Comparison of ENCODE assay signal across 19 cellular contexts in the genomic region with DNA sequence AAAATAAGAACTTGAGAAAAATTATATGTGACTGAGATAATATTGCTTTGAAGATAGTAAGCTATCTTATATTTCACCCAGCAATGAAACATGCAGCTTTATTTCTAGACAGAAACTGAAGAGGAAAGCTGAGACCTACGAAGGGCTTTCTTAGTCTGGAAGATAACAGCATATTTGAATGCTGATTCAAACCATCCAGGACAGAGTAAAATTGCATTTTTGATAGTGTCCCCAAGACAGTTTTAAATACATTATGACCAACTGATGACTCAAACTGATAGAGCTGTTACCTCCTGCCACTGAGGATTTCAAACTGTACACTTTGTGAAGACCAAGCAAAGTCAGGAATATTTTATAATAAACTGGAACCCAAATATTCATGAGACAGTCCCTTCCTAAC.
"Had no signal": no experiment of that assay in that cellular context is flagged by ENCODE, and none has a peak within 500 bp of the region (broad histone marks: within the 10 kb centered on the region; RNA-seq: fewer than 3 reads in every experiment).

No MANE protein-coding gene starts in this region.

- H3K9me3 ChIP-seq: breast epithelium, esophagus muscularis mucosa, left lung, upper lobe of right lung had no signal

- H3K9me3 Mint-ChIP-seq: activated CD4-positive, alpha-beta T cell treated with anti-CD3 and anti-CD28 coated beads, Interleukin-2, amount 10 ng/mL, durations not matched to agents 24 days and 14 days; activated T-helper 2 cell treated with anti-CD3 and anti-CD28 coated beads, Interferon-gamma antibody, Interleukin-2, Interleukin-4, amounts not matched to agents 10 μg/mL and 5 μg/mL and 100 μg/mL, durations not matched to agents 14 hours and 24 hours and 36 hours; nephron; T-helper 1 cell treated with Interleukin-12 subunit alpha and Interleukin-12 subunit beta and Interleukin-4 antibody, amounts not matched to agents 30 μg/mL and 1 μg/mL, for 36 hours; WTC11 had no signal

- H3K27ac Mint-ChIP-seq: activated CD4-positive, alpha-beta T cell treated with anti-CD3 and anti-CD28 coated beads, Interleukin-2, amount 10 ng/mL, durations not matched to agents 24 days and 14 days; activated T-helper 2 cell treated with anti-CD3 and anti-CD28 coated beads, Interferon-gamma antibody, Interleukin-2, Interleukin-4, amounts not matched to agents 10 μg/mL and 5 μg/mL and 100 μg/mL, durations not matched to agents 14 hours and 24 hours and 36 hours; nephron; stimulated activated naive CD8-positive, alpha-beta T cell treated with anti-CD3 and anti-CD28 coated beads, Interleukin-15, Interleukin-2, amounts not matched to agents 100 ng/mL and 50 ng/mL, for 24 hours; T-helper 1 cell treated with Interleukin-12 subunit alpha and Interleukin-12 subunit beta and Interleukin-4 antibody, amounts not matched to agents 30 μg/mL and 1 μg/mL, for 36 hours; WTC11 had no signal

- H3K4me1 Mint-ChIP-seq: activated CD4-positive, alpha-beta T cell treated with anti-CD3 and anti-CD28 coated beads, Interleukin-2, amount 10 ng/mL, durations not matched to agents 24 days and 14 days; nephron had no signal

- H3K27ac ChIP-seq: breast epithelium, esophagus muscularis mucosa, left lung, upper lobe of right lung had no signal

- H3K4me3 Mint-ChIP-seq: activated CD4-positive, alpha-beta T cell treated with anti-CD3 and anti-CD28 coated beads, Interleukin-2, amount 10 ng/mL, durations not matched to agents 24 days and 14 days; nephron; stimulated activated naive CD8-positive, alpha-beta T cell treated with anti-CD3 and anti-CD28 coated beads, Interleukin-15, Interleukin-2, amounts not matched to agents 100 ng/mL and 50 ng/mL, for 24 hours; T-helper 1 cell treated with Interleukin-12 subunit alpha and Interleukin-12 subunit beta and Interleukin-4 antibody, amounts not matched to agents 30 μg/mL and 1 μg/mL, for 36 hours; WTC11 had no signal

- H3K36me3 Mint-ChIP-seq: WTC11 had no signal

- H3K27me3 Mint-ChIP-seq: activated CD4-positive, alpha-beta T cell treated with anti-CD3 and anti-CD28 coated beads, Interleukin-2, amount 10 ng/mL, durations not matched to agents 24 days and 14 days; stimulated activated naive CD8-positive, alpha-beta T cell treated with anti-CD3 and anti-CD28 coated beads, Interleukin-15, Interleukin-2, amounts not matched to agents 100 ng/mL and 50 ng/mL, for 24 hours had no signal

- H3K4me3 ChIP-seq: breast epithelium, esophagus muscularis mucosa, left lung, upper lobe of right lung had no signal

- H3K36me3 ChIP-seq: breast epithelium, esophagus muscularis mucosa, left lung, upper lobe of right lung had no signal

- ATAC-seq: left lung, upper lobe of right lung, WTC11 had no signal

- H3K4me1 ChIP-seq: breast epithelium, esophagus muscularis mucosa, left lung, upper lobe of right lung had no signal

- H3K27me3 ChIP-seq: breast epithelium, esophagus muscularis mucosa, left lung, upper lobe of right lung had no signal

- DNase-seq: activated CD4-positive, alpha-beta T cell treated with anti-CD3 and anti-CD28 coated beads, Interleukin-2, amount 10 ng/mL, durations not matched to agents 24 days and 14 days; activated CD8-positive, alpha-beta memory T cell treated with anti-CD3 and anti-CD28 coated beads for 24 hours; activated naive CD4-positive, alpha-beta T cell treated with anti-CD3 and anti-CD28 coated beads, Interleukin-2, amount 50 U/mL, for 16 hours; amniotic stem cell; foreskin melanocyte; head of caudate nucleus; islet precursor cell; left lung; mesendoderm; stimulated activated CD4-positive, alpha-beta T cell treated with anti-CD3 and anti-CD28 coated beads, Interleukin-15, amount 100 ng/mL, for 24 hours; stimulated activated CD4-positive, alpha-beta T cell treated with anti-CD3 and anti-CD28 coated beads, Interleukin-4, amount 100 ng/mL, for 24 hours; upper lobe of right lung had no signal
